In genomic region chr3:169410430-169410829, GRCh38 we compare ENCODE assay signal across 24 cellular contexts.
"Had no signal": no experiment of that assay in that cellular context is flagged by ENCODE, and none has a peak within 500 bp of the region (broad histone marks: within the 10 kb centered on the region; RNA-seq: fewer than 3 reads in every experiment).

No MANE protein-coding gene starts in this region.

- ATAC-seq: HepG2, Panc1, PC-3 had no signal

- H3K4me3 ChIP-seq: SJSA1, SK-N-MC had no signal

- H3K9me3 ChIP-seq: SJSA1 had no signal

- H3K27me3 ChIP-seq: SJSA1 had no signal

- H3K27ac ChIP-seq: RWPE1, SJSA1, SK-N-MC had no signal

- H3K4me1 ChIP-seq: SJSA1 had no signal

- H3K36me3 ChIP-seq: SJSA1 had no signal

- DNase-seq: IMR-90, Kasumi-1, KG1, MM.1S, NCI-H1048, NCI-H1105, NCI-H1417, NCI-H1436 treated with DMSO at 0.1 percent for 48 hours, NCI-H1694, NCI-H187 treated with DMSO at 0.1 percent for 48 hours, NCI-H2029 treated with DMSO at 0.1 percent for 48 hours, NCI-H2227 treated with DMSO at 0.1 percent for 48 hours, NCI-H446, NCI-H510A, NCI-H524 treated with DMSO at 0.1 percent for 48 hours, NCI-H69, NCI-H774, PC-3, SIG-M5 had no signal
